Comparison of ENCODE assay signal across 1 cellular context in genomic region chr13:49220035-49220855, GRCh38.
A peak's percentile ranks its signal among the peaks of the same experiment; 100 is the strongest.
TF ChIP-seq lines count a peak whose summit lies in the region.

Gene MLNR (plus strand): TSS chr13:49220338. CDS start chr13:49220338, 0 bp downstream.

TF ChIP-seq in WTC11, 78 proteins besides CTCF, POLR2A, EP300 and RAD21 (continued from another document and continues in another):
- TF ChIP-seq ZNF532 (CRISPR knock-in tag; IDR thresholded peaks at IDR 0.05; ENCODE audit: borderline replicate concordance) (no peak), ZNF317 (CRISPR knock-in tag; IDR thresholded peaks at IDR 0.05; ENCODE audit: borderline replicate concordance, low read depth) (0 out of 2 replicates have a peak, but pooled peaks have one; percentile 33), ZMAT4 (CRISPR knock-in tag; IDR thresholded peaks at IDR 0.05) (no peak), IRF1 (CRISPR knock-in tag; IDR thresholded peaks at IDR 0.05) (0 out of 2 replicates have a peak, but pooled peaks have one; percentile 86), JAZF1 (CRISPR knock-in tag; IDR thresholded peaks at IDR 0.05) (no peak), ATF6 (CRISPR knock-in tag; IDR thresholded peaks at IDR 0.05) (no peak), ZNF281 (CRISPR knock-in tag; IDR thresholded peaks at IDR 0.05) (0 out of 2 replicates have a peak, but pooled peaks have one; percentile 59), ARID4B (CRISPR knock-in tag; IDR thresholded peaks at IDR 0.05; ENCODE audit: borderline replicate concordance) (peak; percentile 95), ESRRA (CRISPR knock-in tag; IDR thresholded peaks at IDR 0.05; ENCODE audit: borderline replicate concordance) (peak; percentile 92; the same call in 1 of the 2 replicates), ELF4 (CRISPR knock-in tag; IDR thresholded peaks at IDR 0.05; ENCODE audit: low read depth) (peak; percentile 21; the same call in 1 of the 2 replicates), CDX4 (CRISPR knock-in tag; IDR thresholded peaks at IDR 0.05; ENCODE audit: borderline replicate concordance) (no peak), ZNF512 (CRISPR knock-in tag; IDR thresholded peaks at IDR 0.05; ENCODE audit: borderline replicate concordance) (no peak), SMAD3 (CRISPR knock-in tag; IDR thresholded peaks at IDR 0.05; ENCODE audit: borderline replicate concordance) (peak; percentile 78), E2F1 (CRISPR knock-in tag; IDR thresholded peaks at IDR 0.05) (peak; percentile 89; the same call in 1 of the 2 replicates), NR1H2 (CRISPR knock-in tag; IDR thresholded peaks at IDR 0.05) (no peak; the same call in 1 of the 2 replicates), RORB (CRISPR knock-in tag; IDR thresholded peaks at IDR 0.05) (no peak), ERG (CRISPR knock-in tag; IDR thresholded peaks at IDR 0.05) (no peak), ZNF425 (CRISPR knock-in tag; conservative IDR thresholded peaks at IDR 0.05) (no peak), RELA (CRISPR knock-in tag; IDR thresholded peaks at IDR 0.05; ENCODE audit: borderline replicate concordance) (peak; percentile 21; the same call in 1 of the 2 replicates), MAX (CRISPR knock-in tag; IDR thresholded peaks at IDR 0.05) (peak; percentile 97), FOXP1 (CRISPR knock-in tag; IDR thresholded peaks at IDR 0.05; ENCODE audit: borderline replicate concordance) (peak; percentile 97), TP53 (CRISPR knock-in tag; IDR thresholded peaks at IDR 0.05) (0 out of 2 replicates have a peak, but pooled peaks have one; percentile 51), E2F4 (CRISPR knock-in tag; IDR thresholded peaks at IDR 0.05; ENCODE audit: borderline replicate concordance, low read depth) (no peak; the same call in 1 of the 2 replicates), NR3C1 (CRISPR knock-in tag; conservative IDR thresholded peaks at IDR 0.05; ENCODE audit: low read depth) (no peak)
